Comparison of ENCODE assay signal across 1 cellular context in the genomic region with DNA sequence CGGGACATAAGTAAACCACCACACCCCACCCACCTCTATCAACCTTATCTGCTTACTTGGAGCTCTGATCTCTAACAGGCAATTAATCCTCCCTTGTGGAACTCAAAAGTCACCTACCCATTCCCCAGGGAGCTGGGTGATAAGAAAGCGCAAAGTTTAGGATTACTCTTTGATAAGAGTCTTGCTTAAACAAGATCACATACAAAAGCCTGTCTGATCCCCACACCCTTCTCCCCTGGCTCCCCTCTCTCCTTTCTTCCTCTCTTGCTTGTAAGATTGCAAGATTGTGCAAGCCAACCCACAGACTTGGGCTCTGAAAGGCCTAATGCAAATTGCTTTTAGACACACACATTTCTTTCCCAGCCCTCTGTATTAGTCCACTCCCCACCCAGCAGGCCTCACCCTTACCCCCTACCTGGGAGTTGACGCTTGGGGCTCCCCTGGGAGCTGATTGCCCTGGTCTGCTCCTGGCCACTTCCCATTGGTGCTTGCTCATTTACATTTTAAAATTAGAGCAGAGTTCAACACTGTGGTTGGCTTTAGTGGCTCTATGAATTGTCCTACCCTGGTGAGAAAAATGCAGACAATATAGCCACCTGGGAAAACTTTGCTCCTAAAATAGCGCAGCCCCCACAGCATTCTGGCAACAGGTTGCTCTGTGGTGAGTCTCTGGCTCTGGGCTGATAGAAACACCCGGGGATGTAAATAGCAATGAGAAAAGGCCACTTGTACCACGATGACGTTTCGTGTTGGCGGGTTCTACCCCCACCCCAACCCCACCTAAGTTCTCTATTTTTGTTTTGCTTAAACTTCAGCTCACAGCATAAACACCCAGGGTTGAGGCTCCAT.
TF ChIP-seq lines count a peak whose summit lies in the region.

No MANE protein-coding gene starts in this region.

TF ChIP-seq in HepG2, 621 proteins besides CTCF, POLR2A, EP300 and RAD21 (continued from another document and continues in another):
- TF ChIP-seq, protein P1, sequence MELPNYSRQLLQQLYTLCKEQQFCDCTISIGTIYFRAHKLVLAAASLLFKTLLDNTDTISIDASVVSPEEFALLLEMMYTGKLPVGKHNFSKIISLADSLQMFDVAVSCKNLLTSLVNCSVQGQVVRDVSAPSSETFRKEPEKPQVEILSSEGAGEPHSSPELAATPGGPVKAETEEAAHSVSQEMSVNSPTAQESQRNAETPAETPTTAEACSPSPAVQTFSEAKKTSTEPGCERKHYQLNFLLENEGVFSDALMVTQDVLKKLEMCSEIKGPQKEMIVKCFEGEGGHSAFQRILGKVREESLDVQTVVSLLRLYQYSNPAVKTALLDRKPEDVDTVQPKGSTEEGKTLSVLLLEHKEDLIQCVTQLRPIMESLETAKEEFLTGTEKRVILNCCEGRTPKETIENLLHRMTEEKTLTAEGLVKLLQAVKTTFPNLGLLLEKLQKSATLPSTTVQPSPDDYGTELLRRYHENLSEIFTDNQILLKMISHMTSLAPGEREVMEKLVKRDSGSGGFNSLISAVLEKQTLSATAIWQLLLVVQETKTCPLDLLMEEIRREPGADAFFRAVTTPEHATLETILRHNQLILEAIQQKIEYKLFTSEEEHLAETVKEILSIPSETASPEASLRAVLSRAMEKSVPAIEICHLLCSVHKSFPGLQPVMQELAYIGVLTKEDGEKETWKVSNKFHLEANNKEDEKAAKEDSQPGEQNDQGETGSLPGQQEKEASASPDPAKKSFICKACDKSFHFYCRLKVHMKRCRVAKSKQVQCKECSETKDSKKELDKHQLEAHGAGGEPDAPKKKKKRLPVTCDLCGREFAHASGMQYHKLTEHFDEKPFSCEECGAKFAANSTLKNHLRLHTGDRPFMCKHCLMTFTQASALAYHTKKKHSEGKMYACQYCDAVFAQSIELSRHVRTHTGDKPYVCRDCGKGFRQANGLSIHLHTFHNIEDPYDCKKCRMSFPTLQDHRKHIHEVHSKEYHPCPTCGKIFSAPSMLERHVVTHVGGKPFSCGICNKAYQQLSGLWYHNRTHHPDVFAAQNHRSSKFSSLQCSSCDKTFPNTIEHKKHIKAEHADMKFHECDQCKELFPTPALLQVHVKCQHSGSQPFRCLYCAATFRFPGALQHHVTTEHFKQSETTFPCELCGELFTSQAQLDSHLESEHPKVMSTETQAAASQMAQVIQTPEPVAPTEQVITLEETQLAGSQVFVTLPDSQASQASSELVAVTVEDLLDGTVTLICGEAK (IDR thresholded peaks at IDR 0.05), result no peak
- TF ChIP-seq, protein P1 (CRISPR knock-in tag; IDR thresholded peaks at IDR 0.05), result no peak
- TF ChIP-seq ASH2L (IDR thresholded peaks at IDR 0.05; ENCODE audit: insufficient read length, low read depth, low read length) (peak; percentile 59), NFIC (IDR thresholded peaks at IDR 0.05; ENCODE audit: low read length) (peak; percentile 75; the same call in 1 of the 2 replicates), ZNF136 (CRISPR knock-in tag; IDR thresholded peaks at IDR 0.05; ENCODE audit: low read depth) (peak; percentile 34; the same call in 1 of the 2 replicates), MAF1 (CRISPR knock-in tag; IDR thresholded peaks at IDR 0.05; ENCODE audit: borderline replicate concordance) (no peak), ZSCAN29 (CRISPR knock-in tag; conservative IDR thresholded peaks at IDR 0.05) (no peak), CBX5 (CRISPR knock-in tag; IDR thresholded peaks at IDR 0.05; ENCODE audit: borderline replicate concordance) (peak; percentile 62; the same call in 1 of the 2 replicates), NFATC3 (CRISPR knock-in tag; IDR thresholded peaks at IDR 0.05) (no peak), PRMT3 (CRISPR knock-in tag; IDR thresholded peaks at IDR 0.05; ENCODE audit: borderline replicate concordance, low read depth) (no peak; the same call in 1 of the 2 replicates), ZNF891 (CRISPR knock-in tag; IDR thresholded peaks at IDR 0.05) (no peak), ETV6 (CRISPR knock-in tag; conservative IDR thresholded peaks at IDR 0.05) (0 out of 2 replicates have a peak, but pooled peaks have one; percentile 26), RORA (CRISPR knock-in tag; IDR thresholded peaks at IDR 0.05) (0 out of 2 replicates have a peak, but pooled peaks have one; percentile 51), ZNF572 (CRISPR knock-in tag; IDR thresholded peaks at IDR 0.05) (no peak), SIN3A (IDR thresholded peaks at IDR 0.05; ENCODE audit: borderline replicate concordance, low read depth, low read length) (peak; percentile 52; the same call in 1 of the 2 replicates), KDM6A (CRISPR knock-in tag; IDR thresholded peaks at IDR 0.05; ENCODE audit: low read depth) (0 out of 2 replicates have a peak, but pooled peaks have one; percentile 12), SIN3B (IDR thresholded peaks at IDR 0.05; ENCODE audit: low read length) (no peak), KLF6 (CRISPR knock-in tag; IDR thresholded peaks at IDR 0.05) (no peak), HOXA7 (CRISPR knock-in tag; IDR thresholded peaks at IDR 0.05) (no peak), ZSCAN31 (CRISPR knock-in tag; IDR thresholded peaks at IDR 0.05; ENCODE audit: low read depth) (0 out of 2 replicates have a peak, but pooled peaks have one; percentile 4), SOX5 (CRISPR knock-in tag; IDR thresholded peaks at IDR 0.05; ENCODE audit: borderline replicate concordance) (peak; percentile 57), SMAD1 (CRISPR knock-in tag; IDR thresholded peaks at IDR 0.05; ENCODE audit: borderline replicate concordance, low read depth) (0 out of 2 replicates have a peak, but pooled peaks have one; percentile 47), ZKSCAN8 (CRISPR knock-in tag; IDR thresholded peaks at IDR 0.05; ENCODE audit: borderline replicate concordance) (peak; percentile 61; the same call in 1 of the 2 replicates), SP140L (CRISPR knock-in tag; IDR thresholded peaks at IDR 0.05; ENCODE audit: borderline replicate concordance) (0 out of 2 replicates have a peak, but pooled peaks have one; percentile 84), HDAC2 (CRISPR knock-in tag; IDR thresholded peaks at IDR 0.05) (peak; percentile 84), CBFB (CRISPR knock-in tag; IDR thresholded peaks at IDR 0.05) (peak; percentile 53; the same call in 1 of the 2 replicates), PCBP1 (IDR thresholded peaks at IDR 0.05; ENCODE audit: borderline replicate concordance, low read depth, low read length) (no peak), ZNF432 (CRISPR knock-in tag; IDR thresholded peaks at IDR 0.05; ENCODE audit: borderline replicate concordance) (no peak), ZNF549 (CRISPR knock-in tag; IDR thresholded peaks at IDR 0.05) (no peak), ZFY (CRISPR knock-in tag; IDR thresholded peaks at IDR 0.05) (peak; percentile 62; the same call in 1 of the 2 replicates), ZNF737 (CRISPR knock-in tag; IDR thresholded peaks at IDR 0.05; ENCODE audit: borderline replicate concordance) (no peak)
- TF ChIP-seq, protein P2, sequence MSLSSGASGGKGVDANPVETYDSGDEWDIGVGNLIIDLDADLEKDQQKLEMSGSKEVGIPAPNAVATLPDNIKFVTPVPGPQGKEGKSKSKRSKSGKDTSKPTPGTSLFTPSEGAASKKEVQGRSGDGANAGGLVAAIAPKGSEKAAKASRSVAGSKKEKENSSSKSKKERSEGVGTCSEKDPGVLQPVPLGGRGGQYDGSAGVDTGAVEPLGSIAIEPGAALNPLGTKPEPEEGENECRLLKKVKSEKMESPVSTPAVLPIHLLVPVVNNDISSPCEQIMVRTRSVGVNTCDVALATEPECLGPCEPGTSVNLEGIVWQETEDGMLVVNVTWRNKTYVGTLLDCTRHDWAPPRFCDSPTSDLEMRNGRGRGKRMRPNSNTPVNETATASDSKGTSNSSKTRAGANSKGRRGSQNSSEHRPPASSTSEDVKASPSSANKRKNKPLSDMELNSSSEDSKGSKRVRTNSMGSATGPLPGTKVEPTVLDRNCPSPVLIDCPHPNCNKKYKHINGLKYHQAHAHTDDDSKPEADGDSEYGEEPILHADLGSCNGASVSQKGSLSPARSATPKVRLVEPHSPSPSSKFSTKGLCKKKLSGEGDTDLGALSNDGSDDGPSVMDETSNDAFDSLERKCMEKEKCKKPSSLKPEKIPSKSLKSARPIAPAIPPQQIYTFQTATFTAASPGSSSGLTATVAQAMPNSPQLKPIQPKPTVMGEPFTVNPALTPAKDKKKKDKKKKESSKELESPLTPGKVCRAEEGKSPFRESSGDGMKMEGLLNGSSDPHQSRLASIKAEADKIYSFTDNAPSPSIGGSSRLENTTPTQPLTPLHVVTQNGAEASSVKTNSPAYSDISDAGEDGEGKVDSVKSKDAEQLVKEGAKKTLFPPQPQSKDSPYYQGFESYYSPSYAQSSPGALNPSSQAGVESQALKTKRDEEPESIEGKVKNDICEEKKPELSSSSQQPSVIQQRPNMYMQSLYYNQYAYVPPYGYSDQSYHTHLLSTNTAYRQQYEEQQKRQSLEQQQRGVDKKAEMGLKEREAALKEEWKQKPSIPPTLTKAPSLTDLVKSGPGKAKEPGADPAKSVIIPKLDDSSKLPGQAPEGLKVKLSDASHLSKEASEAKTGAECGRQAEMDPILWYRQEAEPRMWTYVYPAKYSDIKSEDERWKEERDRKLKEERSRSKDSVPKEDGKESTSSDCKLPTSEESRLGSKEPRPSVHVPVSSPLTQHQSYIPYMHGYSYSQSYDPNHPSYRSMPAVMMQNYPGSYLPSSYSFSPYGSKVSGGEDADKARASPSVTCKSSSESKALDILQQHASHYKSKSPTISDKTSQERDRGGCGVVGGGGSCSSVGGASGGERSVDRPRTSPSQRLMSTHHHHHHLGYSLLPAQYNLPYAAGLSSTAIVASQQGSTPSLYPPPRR (CRISPR knock-in tag; IDR thresholded peaks at IDR 0.05; ENCODE audit: borderline replicate concordance), result peak; percentile 89
- TF ChIP-seq, protein P3, sequence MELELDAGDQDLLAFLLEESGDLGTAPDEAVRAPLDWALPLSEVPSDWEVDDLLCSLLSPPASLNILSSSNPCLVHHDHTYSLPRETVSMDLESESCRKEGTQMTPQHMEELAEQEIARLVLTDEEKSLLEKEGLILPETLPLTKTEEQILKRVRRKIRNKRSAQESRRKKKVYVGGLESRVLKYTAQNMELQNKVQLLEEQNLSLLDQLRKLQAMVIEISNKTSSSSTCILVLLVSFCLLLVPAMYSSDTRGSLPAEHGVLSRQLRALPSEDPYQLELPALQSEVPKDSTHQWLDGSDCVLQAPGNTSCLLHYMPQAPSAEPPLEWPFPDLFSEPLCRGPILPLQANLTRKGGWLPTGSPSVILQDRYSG (CRISPR knock-in tag; IDR thresholded peaks at IDR 0.05), result no peak
- TF ChIP-seq, protein P4, sequence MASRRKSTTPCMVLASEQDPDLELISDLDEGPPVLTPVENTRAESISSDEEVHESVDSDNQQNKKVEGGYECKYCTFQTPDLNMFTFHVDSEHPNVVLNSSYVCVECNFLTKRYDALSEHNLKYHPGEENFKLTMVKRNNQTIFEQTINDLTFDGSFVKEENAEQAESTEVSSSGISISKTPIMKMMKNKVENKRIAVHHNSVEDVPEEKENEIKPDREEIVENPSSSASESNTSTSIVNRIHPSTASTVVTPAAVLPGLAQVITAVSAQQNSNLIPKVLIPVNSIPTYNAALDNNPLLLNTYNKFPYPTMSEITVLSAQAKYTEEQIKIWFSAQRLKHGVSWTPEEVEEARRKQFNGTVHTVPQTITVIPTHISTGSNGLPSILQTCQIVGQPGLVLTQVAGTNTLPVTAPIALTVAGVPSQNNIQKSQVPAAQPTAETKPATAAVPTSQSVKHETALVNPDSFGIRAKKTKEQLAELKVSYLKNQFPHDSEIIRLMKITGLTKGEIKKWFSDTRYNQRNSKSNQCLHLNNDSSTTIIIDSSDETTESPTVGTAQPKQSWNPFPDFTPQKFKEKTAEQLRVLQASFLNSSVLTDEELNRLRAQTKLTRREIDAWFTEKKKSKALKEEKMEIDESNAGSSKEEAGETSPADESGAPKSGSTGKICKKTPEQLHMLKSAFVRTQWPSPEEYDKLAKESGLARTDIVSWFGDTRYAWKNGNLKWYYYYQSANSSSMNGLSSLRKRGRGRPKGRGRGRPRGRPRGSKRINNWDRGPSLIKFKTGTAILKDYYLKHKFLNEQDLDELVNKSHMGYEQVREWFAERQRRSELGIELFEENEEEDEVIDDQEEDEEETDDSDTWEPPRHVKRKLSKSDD (CRISPR knock-in tag; IDR thresholded peaks at IDR 0.05; ENCODE audit: low read depth), result peak; percentile 72; the same call in 1 of the 2 replicates
- TF ChIP-seq, protein P5, sequence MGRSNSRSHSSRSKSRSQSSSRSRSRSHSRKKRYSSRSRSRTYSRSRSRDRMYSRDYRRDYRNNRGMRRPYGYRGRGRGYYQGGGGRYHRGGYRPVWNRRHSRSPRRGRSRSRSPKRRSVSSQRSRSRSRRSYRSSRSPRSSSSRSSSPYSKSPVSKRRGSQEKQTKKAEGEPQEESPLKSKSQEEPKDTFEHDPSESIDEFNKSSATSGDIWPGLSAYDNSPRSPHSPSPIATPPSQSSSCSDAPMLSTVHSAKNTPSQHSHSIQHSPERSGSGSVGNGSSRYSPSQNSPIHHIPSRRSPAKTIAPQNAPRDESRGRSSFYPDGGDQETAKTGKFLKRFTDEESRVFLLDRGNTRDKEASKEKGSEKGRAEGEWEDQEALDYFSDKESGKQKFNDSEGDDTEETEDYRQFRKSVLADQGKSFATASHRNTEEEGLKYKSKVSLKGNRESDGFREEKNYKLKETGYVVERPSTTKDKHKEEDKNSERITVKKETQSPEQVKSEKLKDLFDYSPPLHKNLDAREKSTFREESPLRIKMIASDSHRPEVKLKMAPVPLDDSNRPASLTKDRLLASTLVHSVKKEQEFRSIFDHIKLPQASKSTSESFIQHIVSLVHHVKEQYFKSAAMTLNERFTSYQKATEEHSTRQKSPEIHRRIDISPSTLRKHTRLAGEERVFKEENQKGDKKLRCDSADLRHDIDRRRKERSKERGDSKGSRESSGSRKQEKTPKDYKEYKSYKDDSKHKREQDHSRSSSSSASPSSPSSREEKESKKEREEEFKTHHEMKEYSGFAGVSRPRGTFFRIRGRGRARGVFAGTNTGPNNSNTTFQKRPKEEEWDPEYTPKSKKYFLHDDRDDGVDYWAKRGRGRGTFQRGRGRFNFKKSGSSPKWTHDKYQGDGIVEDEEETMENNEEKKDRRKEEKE (IDR thresholded peaks at IDR 0.05), result no peak
